1 cellular context compared by ENCODE assay signal in genomic region chr2:113278073-113278811, GRCh38.
TF ChIP-seq lines count a peak whose summit lies in the region.

No MANE protein-coding gene starts in this region.

TF ChIP-seq in H1, 55 proteins besides CTCF, POLR2A, EP300 and RAD21:
- TF ChIP-seq CHD1 (IDR thresholded peaks at IDR 0.05; ENCODE audit: low read depth, low read length) (no peak), RNF2 (IDR thresholded peaks at IDR 0.05; ENCODE audit: borderline replicate concordance, low read depth, low read length, missing control alignments, poor library complexity, severe bottlenecking) (peak; percentile 89), HDAC6 (IDR thresholded peaks at IDR 0.05; ENCODE audit: low read depth, low read length) (no peak), CTBP2 (IDR thresholded peaks at IDR 0.05; ENCODE audit: borderline replicate concordance, insufficient read depth, insufficient read length, low read length) (no peak), SUZ12 (IDR thresholded peaks at IDR 0.05; ENCODE audit: low read length) (peak; percentile 95), EZH2 (IDR thresholded peaks at IDR 0.05; ENCODE audit: low read depth, low read length, severe bottlenecking) (peak; percentile 96), ATF2 (IDR thresholded peaks at IDR 0.05; ENCODE audit: low read length) (no peak), E2F6 (IDR thresholded peaks at IDR 0.05) (no peak; the same call in 1 of the 2 replicates), SIN3A (conservative IDR thresholded peaks at IDR 0.05 in 1 of 2, IDR thresholded peaks at IDR 0.05 in 1 of 2; ENCODE audit: low read depth in 1 of 2, low read length in 2 of 2) (0 out of 4 replicates have a peak, but pooled peaks of 1 of the 2 experiments have one; percentile 36), TAF1 (IDR thresholded peaks at IDR 0.05; ENCODE audit: low read depth, low read length) (no peak), RXRA (IDR thresholded peaks at IDR 0.05; ENCODE audit: insufficient read depth, low read depth, low read length) (no peak), CHD2 (IDR thresholded peaks at IDR 0.05; ENCODE audit: low read length) (no peak), NRF1 (IDR thresholded peaks at IDR 0.05; ENCODE audit: low read depth, low read length) (no peak), SP4 (IDR thresholded peaks at IDR 0.05; ENCODE audit: low read length) (no peak)
